1 cellular context compared by ENCODE assay signal in genomic region chr10:3835770-3836169, GRCh38.
TF ChIP-seq lines count a peak whose summit lies in the region.

No MANE protein-coding gene starts in this region.

TF ChIP-seq in K562, 482 proteins besides CTCF, POLR2A, EP300 and RAD21 (continued from another document and continues in another):
- TF ChIP-seq HOMEZ (CRISPR knock-in tag; IDR thresholded peaks at IDR 0.05) (no peak), CREB3L1 (IDR thresholded peaks at IDR 0.05; ENCODE audit: borderline replicate concordance, low read depth) (no peak), TAF9B (IDR thresholded peaks at IDR 0.05; ENCODE audit: partially characterized antibody) (no peak), ASH1L (IDR thresholded peaks at IDR 0.05; ENCODE audit: borderline replicate concordance, low read depth, partially characterized antibody) (no peak), ELK1 (CRISPR knock-in tag; IDR thresholded peaks at IDR 0.05) (no peak), HLTF (IDR thresholded peaks at IDR 0.05) (no peak), THRAP3 (IDR thresholded peaks at IDR 0.05; ENCODE audit: borderline replicate concordance) (no peak), E4F1 (CRISPR knock-in tag; IDR thresholded peaks at IDR 0.05; ENCODE audit: borderline replicate concordance) (no peak), NR2F6 (CRISPR knock-in tag; IDR thresholded peaks at IDR 0.05) (no peak), CBFA2T3 (IDR thresholded peaks at IDR 0.05) (peak; percentile 63), RBM39 (optimal IDR thresholded peaks at IDR 0.05; ENCODE audit: low read depth, low read length) (no peak), SRSF1 (IDR thresholded peaks at IDR 0.05; ENCODE audit: low read depth, low read length) (no peak), ZNF444 (CRISPR knock-in tag; IDR thresholded peaks at IDR 0.05) (no peak), SFPQ (IDR thresholded peaks at IDR 0.05; ENCODE audit: low read depth, low read length) (no peak), TBL1XR1 (IDR thresholded peaks at IDR 0.05; ENCODE audit: low read length in 2 of 2) (peak in 1 of 2 experiments; percentile 25; a peak in 1 of 4 replicates), POLR2B (IDR thresholded peaks at IDR 0.05; ENCODE audit: low read depth, partially characterized antibody) (no peak), CTBP1 (IDR thresholded peaks at IDR 0.05; ENCODE audit: borderline replicate concordance) (peak; percentile 35; the same call in 1 of the 2 replicates), DMBX1 (CRISPR knock-in tag; IDR thresholded peaks at IDR 0.05; ENCODE audit: borderline replicate concordance) (0 out of 2 replicates have a peak, but pooled peaks have one; percentile 20), RBM14 (IDR thresholded peaks at IDR 0.05; ENCODE audit: borderline replicate concordance, insufficient read depth, low read depth, low read length) (no peak), ZNF165 (CRISPR knock-in tag; IDR thresholded peaks at IDR 0.05; ENCODE audit: borderline replicate concordance) (no peak), RBM25 (IDR thresholded peaks at IDR 0.05; ENCODE audit: low read depth, low read length, severe bottlenecking) (no peak), MEF2D (tag; conservative IDR thresholded peaks at IDR 0.05; ENCODE audit: low read depth) (0 out of 2 replicates have a peak, but pooled peaks have one; percentile 22), PURB (CRISPR knock-in tag; IDR thresholded peaks at IDR 0.05; ENCODE audit: low read depth) (no peak), TCF3 (CRISPR knock-in tag; IDR thresholded peaks at IDR 0.05) (peak; percentile 46), GTF3C2 (IDR thresholded peaks at IDR 0.05; ENCODE audit: borderline replicate concordance, extremely low read depth, insufficient read length) (no peak), SAFB (IDR thresholded peaks at IDR 0.05; ENCODE audit: borderline replicate concordance, low read depth, low read length) (no peak), JUN (IDR thresholded peaks at IDR 0.05; ENCODE audit: borderline replicate concordance, low read depth, low read length) (no peak), JUN (CRISPR knock-in tag; IDR thresholded peaks at IDR 0.05; ENCODE audit: borderline replicate concordance) (no peak), ZSCAN29 (IDR thresholded peaks at IDR 0.05) (no peak), HMGXB4 (CRISPR knock-in tag; IDR thresholded peaks at IDR 0.05) (no peak), ZNF609 (CRISPR knock-in tag; IDR thresholded peaks at IDR 0.05; ENCODE audit: borderline replicate concordance) (no peak), ZNF3 (CRISPR knock-in tag; IDR thresholded peaks at IDR 0.05) (no peak), L3MBTL2 (IDR thresholded peaks at IDR 0.05) (peak; percentile 62), THAP7 (CRISPR knock-in tag; IDR thresholded peaks at IDR 0.05) (no peak), GABPA (tag; conservative IDR thresholded peaks at IDR 0.05; ENCODE audit: low read depth) (0 out of 2 replicates have a peak, but pooled peaks have one; percentile 8), ESRRB (CRISPR knock-in tag; IDR thresholded peaks at IDR 0.05; ENCODE audit: borderline replicate concordance) (no peak), PCBP2 (IDR thresholded peaks at IDR 0.05; ENCODE audit: low read depth, low read length, poor library complexity, severe bottlenecking) (no peak), TCFL5 (CRISPR knock-in tag; conservative IDR thresholded peaks at IDR 0.05) (no peak), ZBTB1 (CRISPR knock-in tag; IDR thresholded peaks at IDR 0.05; ENCODE audit: borderline replicate concordance, low read depth) (no peak)
